ENCODE assay signal across 27 cellular contexts in the genomic region with DNA sequence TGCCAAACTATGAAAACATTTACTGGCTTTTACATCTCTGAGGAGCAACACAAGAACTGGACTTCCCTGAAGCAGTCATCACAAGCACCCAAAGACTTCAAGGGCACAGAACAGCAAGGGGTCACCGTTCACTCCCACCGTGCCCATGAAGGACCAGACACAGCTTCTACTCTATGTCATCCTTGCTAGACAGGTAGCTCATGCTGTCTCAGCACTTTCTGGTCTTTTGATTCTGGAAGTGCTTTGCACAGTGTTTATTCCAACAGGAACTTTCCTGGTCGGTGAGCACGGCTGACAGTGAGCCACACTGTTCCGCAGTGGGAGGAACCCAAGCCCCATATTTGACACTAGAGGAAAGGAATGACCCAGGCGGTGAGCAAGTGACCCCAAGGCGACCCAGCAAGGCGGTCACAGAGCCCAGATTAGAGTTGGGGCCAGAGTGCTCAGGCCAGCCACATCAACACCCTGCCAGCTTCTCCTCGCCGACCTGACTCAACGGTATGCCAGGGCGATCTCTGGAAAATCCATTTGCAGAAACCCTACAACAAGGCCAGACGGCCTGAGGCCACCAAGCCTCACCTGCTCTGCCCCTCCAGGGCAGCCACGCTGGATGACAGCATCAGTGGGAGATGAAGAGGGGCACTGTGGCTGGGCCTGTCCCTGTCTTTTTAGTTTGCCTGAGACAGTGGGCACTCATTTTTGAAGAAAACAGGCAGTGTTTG.
"Had no signal": no experiment of that assay in that cellular context is flagged by ENCODE, and none has a peak within 500 bp of the region (broad histone marks: within the 10 kb centered on the region; RNA-seq: fewer than 3 reads in every experiment).

No MANE protein-coding gene starts in this region.

- H2AFZ ChIP-seq: hepatocyte had no signal

- H3K36me3 Mint-ChIP-seq: mesothelial cell of epicardium; naive B cell; natural killer cell treated with Interleukin-12 subunit alpha and Interleukin-12 subunit beta and Interleukin-15 and Interleukin-18, amount 100 ng/mL, for 72 hours; stimulated activated memory B cell treated with anti-CD40 and anti-IgM and Interleukin-4, amounts not matched to agents 10 μg/mL and 1 μg/mL and 100 μg/mL, for 72 hours had no signal

- H3K36me3 ChIP-seq: gastroesophageal sphincter, heart left ventricle, pancreas, transverse colon, vagina had no signal

- H3K79me2 ChIP-seq: hepatocyte had no signal

- ATAC-seq: esophagus mucosa; foreskin keratinocyte; gastroesophageal sphincter; heart left ventricle; left lobe of liver; mucosa of descending colon; pancreas; sciatic nerve; stimulated activated memory B cell treated with anti-CD40 and anti-IgM and Interleukin-4, amounts not matched to agents 10 μg/mL and 1 μg/mL and 100 μg/mL, for 72 hours had no signal

- H3K27me3 Mint-ChIP-seq: stimulated activated memory B cell treated with anti-CD40 and anti-IgM and Interleukin-4, amounts not matched to agents 10 μg/mL and 1 μg/mL and 100 μg/mL, for 72 hours; stimulated activated naive CD8-positive, alpha-beta T cell treated with anti-CD3 and anti-CD28 coated beads, Interleukin-15, Interleukin-2, amounts not matched to agents 100 ng/mL and 50 ng/mL, for 24 hours had no signal

- H3K27ac ChIP-seq: dorsolateral prefrontal cortex, epithelial cell of prostate, foreskin keratinocyte, gastroesophageal sphincter, heart left ventricle, hepatocyte, pancreas, transverse colon, vagina had no signal

- H3K4me1 Mint-ChIP-seq: mesothelial cell of epicardium; naive B cell; stimulated activated memory B cell treated with anti-CD40 and anti-IgM and Interleukin-4, amounts not matched to agents 10 μg/mL and 1 μg/mL and 100 μg/mL, for 72 hours had no signal

- H3K27ac Mint-ChIP-seq: mesothelial cell of epicardium; naive B cell; natural killer cell treated with Interleukin-12 subunit alpha and Interleukin-12 subunit beta and Interleukin-15 and Interleukin-18, amount 100 ng/mL, for 72 hours; stimulated activated memory B cell treated with anti-CD40 and anti-IgM and Interleukin-4, amounts not matched to agents 10 μg/mL and 1 μg/mL and 100 μg/mL, for 72 hours; stimulated activated naive CD8-positive, alpha-beta T cell treated with anti-CD3 and anti-CD28 coated beads, Interleukin-15, Interleukin-2, amounts not matched to agents 100 ng/mL and 50 ng/mL, for 24 hours had no signal

- H3K4me1 ChIP-seq: foreskin keratinocyte, gastroesophageal sphincter, heart left ventricle, pancreas, transverse colon, vagina had no signal

- H3K4me3 Mint-ChIP-seq: mesothelial cell of epicardium; natural killer cell treated with Interleukin-12 subunit alpha and Interleukin-12 subunit beta and Interleukin-15 and Interleukin-18, amount 100 ng/mL, for 72 hours; stimulated activated memory B cell treated with anti-CD40 and anti-IgM and Interleukin-4, amounts not matched to agents 10 μg/mL and 1 μg/mL and 100 μg/mL, for 72 hours; stimulated activated naive CD8-positive, alpha-beta T cell treated with anti-CD3 and anti-CD28 coated beads, Interleukin-15, Interleukin-2, amounts not matched to agents 100 ng/mL and 50 ng/mL, for 24 hours had no signal

- H3K4me2 ChIP-seq: hepatocyte, smooth muscle cell had no signal

- H3K4me3 ChIP-seq: dorsolateral prefrontal cortex, gastroesophageal sphincter, heart left ventricle, hepatocyte, mucosa of descending colon, pancreas, smooth muscle cell, transverse colon, vagina had no signal

- FAIRE-seq: colon, kidney, pancreas had no signal

- DNase-seq: dorsolateral prefrontal cortex; effector CD4-positive, alpha-beta T cell; foreskin keratinocyte; heart left ventricle; mesenchymal stem cell; mucosa of descending colon; naive B cell; occipital lobe; pancreas; stimulated activated CD4-positive, alpha-beta T cell treated with anti-CD3 and anti-CD28 coated beads, Interleukin-12 subunit alpha, Interleukin-12 subunit beta, amount 100 ng/mL, for 4 hours; stimulated activated CD4-positive, alpha-beta T cell treated with anti-CD3 and anti-CD28 coated beads, Interleukin-2, amount 100 ng/mL, for 24 hours; stimulated activated CD4-positive, alpha-beta T cell treated with anti-CD3 and anti-CD28 coated beads, Interleukin-4, amount 100 ng/mL, for 4 hours; transverse colon had no signal

- H3K9me3 ChIP-seq: gastroesophageal sphincter, pancreas, transverse colon, vagina had no signal

- H3K27me3 ChIP-seq: foreskin keratinocyte, hepatocyte, pancreas, transverse colon, vagina had no signal
